Comparison of ENCODE assay signal across 8 cellular contexts in the genomic region with DNA sequence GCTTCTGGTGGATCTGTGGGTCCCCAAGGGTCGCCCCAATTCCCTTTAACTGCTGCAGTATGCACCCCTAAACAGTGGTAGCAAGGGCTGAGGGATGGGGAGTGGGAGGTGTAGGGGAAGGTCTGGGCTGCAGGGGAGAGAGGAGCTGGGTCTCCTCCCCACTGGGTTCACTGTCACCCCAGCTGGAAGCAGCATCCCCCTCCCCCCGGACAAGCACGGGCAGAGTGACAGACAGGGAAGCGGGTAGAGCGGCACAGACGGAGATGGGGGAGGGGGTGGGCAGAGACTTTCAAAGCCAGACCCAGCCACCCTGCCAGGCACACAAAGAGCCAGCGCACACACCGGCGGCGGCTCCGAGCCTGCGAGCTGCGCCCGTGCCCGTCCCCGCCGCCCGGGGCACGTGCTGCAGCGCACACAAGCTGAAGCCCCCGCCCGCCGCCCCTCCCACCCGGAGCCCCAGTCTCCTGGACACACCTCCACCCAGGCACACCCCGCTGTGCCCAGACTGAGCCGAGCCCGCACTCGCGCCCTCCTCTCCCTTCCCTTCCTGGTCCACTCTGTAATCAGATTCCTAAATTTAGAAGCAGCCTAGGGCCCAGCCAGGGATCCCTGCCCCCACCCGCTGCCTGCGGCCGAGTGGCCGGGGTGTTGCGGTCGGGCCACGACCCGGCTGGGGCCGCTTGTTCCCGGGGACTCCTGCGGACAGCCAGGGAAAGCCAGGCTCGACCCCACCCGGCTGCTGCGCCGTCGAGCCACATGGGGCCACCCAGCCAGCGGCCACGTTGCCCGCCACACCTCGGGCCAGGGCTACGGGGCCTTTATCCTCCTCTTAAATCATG. TPM values are rescaled to one million over a fixed set of nuclear protein-coding genes. Genes with fewer than 3 reads are reported as not detected.
DNase-seq lines count a peak whose midpoint lies in the region; ATAC-seq and TF ChIP-seq lines count a peak whose summit lies in the region.

No MANE protein-coding gene starts in this region.

- TF ChIP-seq POLR2A in tibial nerve (IDR thresholded peaks at IDR 0.05): no peak

- H3K27me3 Mint-ChIP-seq in effector memory CD8-positive, alpha-beta T cell: no peaks in the 10 kb centered on the region

- H2BK15ac ChIP-seq in mesendoderm (replicated peaks; ENCODE audit: low read depth): peak overlapping the region; percentile 15

- H3K4me3 ChIP-seq in mesendoderm (ENCODE audit: low read length): no peak overlapping the region
- H3K4me3 ChIP-seq in tibial nerve: peak overlapping the region; percentile 27 to 60 (median 52)

- peaks cover 17% of the 10 kb centered on the region for H3K4me1 ChIP-seq in mesendoderm (ENCODE audit: control insufficient read depth, low read depth, low read length)
- peaks cover 0 to 56% (median 42%) of the 10 kb centered on the region in 4 donors for H3K4me1 ChIP-seq in tibial nerve

- H3K27ac Mint-ChIP-seq in effector memory CD8-positive, alpha-beta T cell: peak overlapping the region in 1 of 2 donors; percentile 90

- H3K36me3 ChIP-seq in mesendoderm (ENCODE audit: control insufficient read depth, insufficient read depth, low read length) (peaks cover 7% of the 10 kb centered on the region), tibial nerve (no peaks in the 10 kb centered on the region)

- H2AK5ac ChIP-seq in mesendoderm (ENCODE audit: low read length): peak overlapping the region; percentile 7

- H3K4ac ChIP-seq in mesendoderm (ENCODE audit: low read depth, low read length): peak overlapping the region; percentile 96

- no CpG with 5 or more reads among the region's 50 CpGs for WGBS in mesendoderm (ENCODE audit: extremely low coverage, insufficient coverage, low lambda C conversion rate)
- 3 to 6% methylated on average over 25 to 46 of the region's 50 CpGs for WGBS in tibial nerve, 2 donors

- H3K9ac ChIP-seq in mesendoderm (ENCODE audit: low read length): peak overlapping the region; percentile 93

- H3K4me1 Mint-ChIP-seq in effector memory CD8-positive, alpha-beta T cell (ENCODE audit: low read depth in 2 of 2): peaks cover 11 to 18% of the 10 kb centered on the region in 2 donors

- peaks cover 11% of the 10 kb centered on the region for H3K79me1 ChIP-seq in mesendoderm (ENCODE audit: low read length)

- H3K4me3 Mint-ChIP-seq in effector memory CD8-positive, alpha-beta T cell: peak overlapping the region; percentile 75 to 83

- H3K23ac ChIP-seq in mesendoderm (ENCODE audit: low read length): peak overlapping the region; percentile 50

- no peaks in the 10 kb centered on the region for H3K9me3 Mint-ChIP-seq in effector memory CD8-positive, alpha-beta T cell

- H3K27ac ChIP-seq in VCaP (peak overlapping the region; percentile 82), mesendoderm (ENCODE audit: low read depth, low read length) (peak overlapping the region; percentile 100), tibial nerve (peak overlapping the region in 3 of 4 donors; percentile 59 to 80 (median 61))

- H3K36me3 Mint-ChIP-seq in effector memory CD8-positive, alpha-beta T cell (ENCODE audit: insufficient read depth): no peaks in the 10 kb centered on the region

- H3K56ac ChIP-seq in mesendoderm (ENCODE audit: low read length): peak overlapping the region; percentile 99

- peak; percentile 91 for DNase-seq in ELF-1 (ENCODE audit: low read depth, low spot score)
- peak; percentile 84 for DNase-seq in NCI-H1694 (lab: John Stamatoyannopoulos, UW)
- peak; percentile 26 to 33 (median 32) for DNase-seq in effector memory CD8-positive, alpha-beta T cell
- peak; percentile 97 for DNase-seq in mesendoderm
- DNase-seq in tibial nerve (ENCODE audit: low spot score in 2 of 2): peak in 1 of 2 donors; percentile 34

- peak overlapping the region; percentile 68 for H4K5ac ChIP-seq in mesendoderm (ENCODE audit: low read length)

- no peaks in the 10 kb centered on the region for H3K27me3 ChIP-seq in mesendoderm (ENCODE audit: insufficient read depth, low read length, poor library complexity)
- H3K27me3 ChIP-seq in tibial nerve: no peaks in the 10 kb centered on the region

- H3K79me2 ChIP-seq in mesendoderm (ENCODE audit: control insufficient read depth, insufficient read depth, low read length): peaks cover 19% of the 10 kb centered on the region

- no peak for TF ChIP-seq EP300 in tibial nerve (IDR thresholded peaks at IDR 0.05)

- TF ChIP-seq CTCF in VCaP (conservative IDR thresholded peaks at IDR 0.05) (no peak), tibial nerve (IDR thresholded peaks at IDR 0.05) (no peak)

- H2BK5ac ChIP-seq in mesendoderm (ENCODE audit: low read length): peak overlapping the region; percentile 98

- H2BK120ac ChIP-seq in mesendoderm (ENCODE audit: low read depth, low read length): peak overlapping the region; percentile 95

- H3K4me2 ChIP-seq in mesendoderm (ENCODE audit: low read length): peak overlapping the region; percentile 59

- peak; percentile 58 for ATAC-seq in effector memory CD8-positive, alpha-beta T cell (replicated peaks)
- ATAC-seq in GM19395 (IDR thresholded peaks at IDR 0.05; ENCODE audit: unreplicated experiment) (no peak), GM21447 (IDR thresholded peaks at IDR 0.05; ENCODE audit: unreplicated experiment) (no peak)

- H3K18ac ChIP-seq in mesendoderm (ENCODE audit: low read length): peak overlapping the region; percentile 97

- peak overlapping the region; percentile 83 for H4K8ac ChIP-seq in mesendoderm (ENCODE audit: low read depth, low read length)

- no peaks in the 10 kb centered on the region for H3K9me3 ChIP-seq in tibial nerve

RNA-seq across cellular contexts. Expression of gene RCOR2, which starts 0.9 kb away (rescaled TPM):
- polyA plus RNA-seq in mesendoderm (2013, experiment 1 of 2): 35.7 TPM
- polyA plus RNA-seq in mesendoderm (2013, experiment 2 of 2): 36.5 TPM
- total RNA-seq in tibial nerve: 1 to 10 TPM in 1 of 4 donors, under 1 TPM in 1, not detected in 2; 0.22 to 1.6 TPM

RNA-seq across cellular contexts. Expression of gene NAA40, which starts 20.9 kb away (rescaled TPM):
- polyA plus RNA-seq in mesendoderm (2013, experiment 1 of 2): 20.3 TPM
- 19.6 TPM for polyA plus RNA-seq in mesendoderm (2013, experiment 2 of 2)
- 10 to 100 TPM in 1 of 4 donors, 1 to 10 TPM in 3; 4.9 to 13.5 (median 5.6) TPM for total RNA-seq in tibial nerve

RNA-seq across cellular contexts. Expression of gene COX8A, which starts 56.5 kb away (rescaled TPM):
- 485 TPM for polyA plus RNA-seq in mesendoderm (2013, experiment 1 of 2)
- polyA plus RNA-seq in mesendoderm (2013, experiment 2 of 2): 460 TPM
- 100 to 1,000 TPM; 337 to 421 (median 383) TPM for total RNA-seq in tibial nerve
